ENCODE assay signal across 17 cellular contexts in genomic region chr6:91352285-91352684, GRCh38.
A peak's percentile ranks its signal among the peaks of the same experiment; 100 is the strongest.
DNase-seq lines count a peak whose midpoint lies in the region; TF ChIP-seq lines count a peak whose summit lies in the region.
"Had no signal": no experiment of that assay in that cellular context is flagged by ENCODE, and none has a peak within 500 bp of the region (broad histone marks: within the 10 kb centered on the region; RNA-seq: fewer than 3 reads in every experiment).

No MANE protein-coding gene starts in this region.

- H2AFZ ChIP-seq in hepatocyte, result no peak overlapping the region
- H2AFZ ChIP-seq: GM23248 had no signal

- H3K4me1 ChIP-seq in hepatocyte (ENCODE audit: insufficient read depth) (peaks cover 5% of the 10 kb centered on the region), uterus (no peaks in the 10 kb centered on the region)
- H3K4me1 ChIP-seq: BLaER1, Caco-2 had no signal

- 44% methylated on average over 3 of the region's 3 CpGs for WGBS in hepatocyte (ENCODE audit: low lambda C conversion rate, missing lambda C conversion rate)

- H3K27ac ChIP-seq in VCaP (peak overlapping the region; percentile 90), hepatocyte (peak overlapping the region; percentile 51), uterus (peak overlapping the region; percentile 55 to 70)
- H3K27ac ChIP-seq: BLaER1, C4-2B, GM23248 had no signal

- H3K9me3 ChIP-seq in hepatocyte (ENCODE audit: low read depth), result no peaks in the 10 kb centered on the region
- no peaks in the 10 kb centered on the region for H3K9me3 ChIP-seq in uterus
- H3K9me3 ChIP-seq: BLaER1, Caco-2 had no signal

- H3K4me3 ChIP-seq in hepatocyte, result no peak overlapping the region
- H3K4me3 ChIP-seq in uterus, result no peak overlapping the region
- H3K4me3 ChIP-seq: BLaER1, GM12878, GM23248 had no signal

- H3K27me3 ChIP-seq in hepatocyte (no peaks in the 10 kb centered on the region), uterus (no peaks in the 10 kb centered on the region)
- H3K27me3 ChIP-seq: BLaER1 had no signal

- intact Hi-C loops in uterus (cut with DNase I; ENCODE audit: low total_unique reads) (no loop called here), head of caudate nucleus (cut with DNase I) (no loop called here)

- H4K20me1 ChIP-seq in hepatocyte (ENCODE audit: insufficient read depth, poor library complexity, severe bottlenecking), result no peaks in the 10 kb centered on the region
- H4K20me1 ChIP-seq: BLaER1 had no signal

- DNase-seq in hepatocyte (ENCODE audit: low spot score) (no peak), uterus (no peak), head of caudate nucleus (no peak), NCI-H524 treated with DMSO at 0.1 percent for 48 hours (lab: John Stamatoyannopoulos, UW) (no peak)
- no peak for DNase-seq in NK-92 treated with Interleukin-12 subunit alpha and Interleukin-12 subunit beta, amount 100 ng/mL, for 24 hours (lab: John Stamatoyannopoulos, UW)
- DNase-seq: Caco-2; CD4-positive, CD25-positive, alpha-beta regulatory T cell; CD8-positive, alpha-beta T cell; DMS79; EL; GDM1; GM23248; H9 had no signal

- H3K79me2 ChIP-seq in hepatocyte, result no peaks in the 10 kb centered on the region

- TF ChIP-seq CTCF in VCaP (conservative IDR thresholded peaks at IDR 0.05) (no peak), hepatocyte (IDR thresholded peaks at IDR 0.05; ENCODE audit: poor library complexity) (no peak), uterus (IDR thresholded peaks at IDR 0.05) (no peak)

- peak overlapping the region; percentile 22 for H3K4me2 ChIP-seq in hepatocyte
- H3K4me2 ChIP-seq: BLaER1 had no signal

- H3K36me3 ChIP-seq in hepatocyte (replicated peaks; ENCODE audit: insufficient read depth, low read depth) (no peaks in the 10 kb centered on the region), uterus (no peaks in the 10 kb centered on the region)
- H3K36me3 ChIP-seq: BLaER1 had no signal

- no peak for TF ChIP-seq POLR2A in uterus (IDR thresholded peaks at IDR 0.05)

- no peaks in the 10 kb centered on the region for H3K9me2 ChIP-seq in hepatocyte (replicated peaks; ENCODE audit: insufficient read depth)
